10 cellular contexts compared by ENCODE assay signal in the genomic region with DNA sequence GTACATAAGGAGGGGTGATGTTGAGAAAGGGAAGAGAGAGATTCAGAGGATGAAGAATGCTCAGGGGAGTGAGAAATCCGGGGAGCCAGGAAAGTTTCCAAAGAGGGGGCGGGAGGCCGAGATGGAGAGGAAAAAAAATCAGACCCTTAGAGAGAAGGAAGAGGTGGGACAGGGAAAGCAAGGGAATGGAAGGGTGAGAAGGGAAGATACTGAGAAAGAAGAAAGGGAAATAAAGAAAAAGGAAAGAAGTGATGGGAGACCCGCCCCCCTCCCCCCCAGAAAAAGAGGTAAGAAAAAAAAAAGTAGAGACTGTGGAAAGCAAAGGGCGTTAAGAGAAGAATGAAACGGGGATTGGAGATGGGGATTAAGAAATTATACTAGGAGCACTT. TPM values are rescaled to one million over a fixed set of nuclear protein-coding genes. Genes with fewer than 3 reads are reported as not detected.
DNase-seq lines count a peak whose midpoint lies in the region; ATAC-seq and TF ChIP-seq lines count a peak whose summit lies in the region.
"Had no signal": no experiment of that assay in that cellular context is flagged by ENCODE, and none has a peak within 500 bp of the region (broad histone marks: within the 10 kb centered on the region; RNA-seq: fewer than 3 reads in every experiment).

No MANE protein-coding gene starts in this region.

- no peaks in the 10 kb centered on the region for H3K9me3 ChIP-seq in iPS-20b (ENCODE audit: insufficient read depth, low read depth, low read length)
- H3K9me3 ChIP-seq in spleen, result no peaks in the 10 kb centered on the region

- DNase-seq in HFFc6, result no peak
- DNase-seq in spleen, result no peak
- no peak for DNase-seq in effector CD4-positive, alpha-beta T cell
- DNase-seq in T1000 (lab: John Stamatoyannopoulos, UW), result no peak
- DNase-seq in stimulated activated CD4-positive, alpha-beta T cell treated with anti-CD3 and anti-CD28 coated beads, Interleukin-4, amount 100 ng/mL, for 24 hours, result no peak
- DNase-seq: NCI-H446 had no signal

- H3K4me3 Mint-ChIP-seq in HFFc6, result peak overlapping the region; percentile 94
- peak overlapping the region; percentile 94 for H3K4me3 Mint-ChIP-seq in activated naive CD8-positive, alpha-beta T cell

- no peaks in the 10 kb centered on the region for H3K9me3 Mint-ChIP-seq in HFFc6
- H3K9me3 Mint-ChIP-seq in activated naive CD8-positive, alpha-beta T cell (ENCODE audit: low read depth), result no peaks in the 10 kb centered on the region

- TF ChIP-seq POLR2A in spleen (IDR thresholded peaks at IDR 0.05), result no peak

- peak overlapping the region; percentile 89 for H3K27ac Mint-ChIP-seq in HFFc6
- peak overlapping the region; percentile 55 for H3K27ac Mint-ChIP-seq in activated naive CD8-positive, alpha-beta T cell

- peaks cover 4% of the 10 kb centered on the region; the same call in 1 of the 2 replicates for H3K36me3 Mint-ChIP-seq in HFFc6 (ENCODE audit: low read depth)
- no peaks in the 10 kb centered on the region for H3K36me3 Mint-ChIP-seq in activated naive CD8-positive, alpha-beta T cell

- H3K27ac ChIP-seq in iPS-20b (ENCODE audit: low read length) (no peak overlapping the region), spleen (peak overlapping the region in 5 of 8 donors; percentile 72 to 90 (median 86))

- peaks cover 60% of the 10 kb centered on the region for H3K27me3 ChIP-seq in iPS-20b (ENCODE audit: insufficient read depth, low read length)
- H3K27me3 ChIP-seq in spleen (replicated peaks in 1 of 7), result no peaks in the 10 kb centered on the region

- H3K4me1 ChIP-seq in iPS-20b (ENCODE audit: insufficient read depth, low read length) (no peaks in the 10 kb centered on the region), spleen (peaks cover 0 to 17% (median 12%) of the 10 kb centered on the region in 6 donors)

- H3K36me3 ChIP-seq in iPS-20b (ENCODE audit: insufficient read depth, low read depth, low read length) (no peaks in the 10 kb centered on the region), spleen (no peaks in the 10 kb centered on the region)

- TF ChIP-seq CTCF in HFFc6 (IDR thresholded peaks at IDR 0.05) (no peak), spleen (IDR thresholded peaks at IDR 0.05 in 8 of 11, conservative IDR thresholded peaks at IDR 0.05 in 3 of 11) (peak in 1 of 11 experiments; percentile 4)

- peaks cover 4% of the 10 kb centered on the region for H3K27me3 Mint-ChIP-seq in HFFc6 (ENCODE audit: insufficient read depth)
- no peaks in the 10 kb centered on the region for H3K27me3 Mint-ChIP-seq in activated naive CD8-positive, alpha-beta T cell

- intact Hi-C loops in spleen (cut with DNase I; ENCODE audit: low total_unique reads), result no loop called here

- H3K4me1 Mint-ChIP-seq in HFFc6 (ENCODE audit: low read depth), result peaks cover 19% of the 10 kb centered on the region
- H3K4me1 Mint-ChIP-seq in activated naive CD8-positive, alpha-beta T cell (ENCODE audit: low read depth), result peaks cover 18% of the 10 kb centered on the region

- peak overlapping the region; percentile 82 for H3K4me3 ChIP-seq in iPS-20b (ENCODE audit: low read length)
- peak overlapping the region; percentile 51 to 89 (median 60) for H3K4me3 ChIP-seq in spleen

- no peak overlapping the region for H3K9ac ChIP-seq in iPS-20b (ENCODE audit: low read depth, low read length)

- WGBS in spleen, 5 donors, result 33 to 44% (median 34%) methylated on average over 6 of the region's 6 CpGs

- ATAC-seq in HG02759 (IDR thresholded peaks at IDR 0.05; ENCODE audit: unreplicated experiment), result no peak

RNA-seq across cellular contexts. Expression of gene DYNLRB2, which starts 0.5 kb away (rescaled TPM):
- under 1 TPM in 1 of 6 experiments, not detected in 5; 0.52 TPM for total RNA-seq in HFFc6 (2021; fragmentation: NEBNext Ultra II Directional; extraction: Animal tissue kit (Norgen Biotek cat#: 25700))
- 1 to 10 TPM in 2 of 7 donors, not detected in 5; 2.9 to 5.9 TPM for total RNA-seq in spleen
- 1 to 10 TPM in 1 of 3 donors, under 1 TPM in 2; 0.35 to 1.1 (median 0.50) TPM for polyA plus RNA-seq in spleen
- total RNA-seq: dermis microvascular lymphatic vessel endothelial cell had no signal
